ENCODE assay signal across 13 cellular contexts in the genomic region with DNA sequence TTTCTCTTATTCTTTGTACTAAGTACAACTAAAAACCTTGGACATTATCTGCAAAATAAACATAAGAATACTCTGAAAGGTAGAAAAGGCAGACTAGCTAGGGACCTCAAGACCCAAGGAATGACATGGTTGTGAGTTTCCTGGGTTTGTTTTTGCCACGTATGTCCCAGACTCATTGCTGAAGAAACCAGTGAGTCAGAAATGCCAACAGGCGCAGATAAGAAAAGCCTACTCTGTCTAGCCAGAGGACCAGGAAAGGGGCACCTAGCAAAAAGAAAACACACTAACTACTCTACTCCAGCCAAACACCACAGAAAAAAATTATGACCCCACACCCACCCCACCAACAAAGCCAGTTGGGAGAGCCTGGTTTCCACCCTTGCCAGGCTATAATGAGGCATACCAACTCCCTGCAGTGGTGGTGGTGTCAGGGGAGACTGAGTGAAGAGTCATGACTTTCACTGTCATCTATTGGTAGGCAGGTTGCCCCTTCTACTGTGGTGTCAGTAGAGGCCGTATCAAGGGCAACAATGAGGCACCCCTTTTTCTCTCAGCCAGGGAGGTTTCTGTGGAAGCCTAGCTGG. TPM values are rescaled to one million over a fixed set of nuclear protein-coding genes. Genes with fewer than 3 reads are reported as not detected.
A peak's percentile ranks its signal among the peaks of the same experiment; 100 is the strongest.
DNase-seq lines count a peak whose midpoint lies in the region; ATAC-seq, FAIRE-seq and TF ChIP-seq lines count a peak whose summit lies in the region.
"Had no signal": no experiment of that assay in that cellular context is flagged by ENCODE, and none has a peak within 500 bp of the region (broad histone marks: within the 10 kb centered on the region; RNA-seq: fewer than 3 reads in every experiment).

No MANE protein-coding gene starts in this region.

- TF ChIP-seq CTCF in endothelial cell of umbilical vein (IDR thresholded peaks at IDR 0.05; ENCODE audit: extremely low read depth in 1 of 2, insufficient read depth in 1 of 2, low read depth in 1 of 2, low read length in 2 of 2), result no peak
- no peak for TF ChIP-seq CTCF in psoas muscle (IDR thresholded peaks at IDR 0.05)
- no peak for TF ChIP-seq CTCF in right lobe of liver (IDR thresholded peaks at IDR 0.05)

- peak; percentile 73 for FAIRE-seq in endothelial cell of umbilical vein (lab: Jason Lieb, UNC)
- FAIRE-seq: endometrium, H1 had no signal

- H3K36me3 ChIP-seq in endothelial cell of umbilical vein (ENCODE audit: control insufficient read depth in 2 of 2, extremely low read depth in 1 of 2, insufficient read depth in 2 of 2, low read length in 2 of 2), result no peaks in the 10 kb centered on the region
- H3K36me3 ChIP-seq in psoas muscle (ENCODE audit: insufficient read depth in 1 of 2, low read depth in 1 of 2), result peaks cover 0 to 9% of the 10 kb centered on the region in 2 donors
- no peaks in the 10 kb centered on the region for H3K36me3 ChIP-seq in right lobe of liver

- H3K27me3 ChIP-seq in endothelial cell of umbilical vein (ENCODE audit: control insufficient read depth in 2 of 2, insufficient read depth in 2 of 2, low read length in 2 of 2) (no peaks in the 10 kb centered on the region), psoas muscle (ENCODE audit: insufficient read depth in 3 of 3, low read length in 2 of 3) (no peaks in the 10 kb centered on the region), right lobe of liver (no peaks in the 10 kb centered on the region)

- peaks cover 7% of the 10 kb centered on the region for H3K79me2 ChIP-seq in endothelial cell of umbilical vein (ENCODE audit: control insufficient read depth, insufficient read depth, low read length)

- no peaks in the 10 kb centered on the region for H3K9me3 ChIP-seq in endothelial cell of umbilical vein (replicated peaks; ENCODE audit: control insufficient read depth, insufficient read depth, low read length)
- H3K9me3 ChIP-seq in psoas muscle, result no peaks in the 10 kb centered on the region
- H3K9me3 ChIP-seq in right lobe of liver, result no peaks in the 10 kb centered on the region

- H3K27ac Mint-ChIP-seq in activated CD4-positive, alpha-beta T cell treated with anti-CD3 and anti-CD28 coated beads, Interleukin-2, amount 10 ng/mL, durations not matched to agents 7 days and 5 days, result peak overlapping the region; percentile 19

- no peak for ATAC-seq in psoas muscle
- no peak for ATAC-seq in GM21381 (IDR thresholded peaks at IDR 0.05; ENCODE audit: unreplicated experiment)
- ATAC-seq in right lobe of liver, result no peak

- H3K9me3 Mint-ChIP-seq in activated CD4-positive, alpha-beta T cell treated with anti-CD3 and anti-CD28 coated beads, Interleukin-2, amount 10 ng/mL, durations not matched to agents 7 days and 5 days, result no peaks in the 10 kb centered on the region

- CTCF ChIA-PET in activated CD4-positive, alpha-beta T cell treated with anti-CD3 and anti-CD28 coated beads, Interleukin-2, amount 10 ng/mL, durations not matched to agents 7 days and 5 days (lab: Charles Lee), result interaction anchor here (1.4 kb wide), 1 partner anchor 11 kb away, joined by 4 read pairs; no protein-coding TSS in a partner anchor
- CTCF ChIA-PET in endothelial cell of umbilical vein (lab: Charles Lee), result interaction anchor here (1.9 to 2.7 kb wide), 2 partner anchors 11 to 21 kb away, joined by 5 to 11 read pairs; no protein-coding TSS in a partner anchor

- intact Hi-C loops in endothelial cell of umbilical vein (cut with micrococcal nuclease), result loop anchor here (1.0 kb wide), 1 partner anchor 15 kb away; no protein-coding TSS in a partner anchor
- intact Hi-C loops in psoas muscle (cut with DNase I), result no loop called here
- intact Hi-C loops in right lobe of liver (cut with DNase I), result no loop called here

- BruUV-seq in endothelial cell of umbilical vein (replicated peaks; lab: Mats Ljungman, UMichigan), result no TSS peak

- DNase-seq in activated CD4-positive, alpha-beta T cell treated with anti-CD3 and anti-CD28 coated beads, Interleukin-2, amount 10 ng/mL, durations not matched to agents 7 days and 5 days, result no peak
- no peak for DNase-seq in activated CD4-positive, alpha-beta T cell treated with anti-CD3 and anti-CD28 coated beads for 1 hour
- peak; percentile 61 to 66 for DNase-seq in activated T-cell treated with anti-CD3 and anti-CD28 coated beads, Interleukin-2, amount 50 U/mL, for 48 hours
- peak; percentile 79 for DNase-seq in endothelial cell of umbilical vein (ENCODE audit: low read depth, low spot score)
- peak; percentile 9 to 21 for DNase-seq in stimulated activated CD4-positive, alpha-beta T cell treated with anti-CD3 and anti-CD28 coated beads, Interleukin-2, amount 100 ng/mL, for 24 hours
- no peak for DNase-seq in psoas muscle
- DNase-seq in right lobe of liver, result no peak
- DNase-seq: GF-D8, NCI-H1930, T1000 had no signal

- H3K4me3 ChIP-seq in endothelial cell of umbilical vein (replicated peaks in 1 of 3; ENCODE audit: insufficient read depth in 1 of 3, low read depth in 1 of 3, low read length in 3 of 3) (no peak overlapping the region), psoas muscle (no peak overlapping the region), right lobe of liver (no peak overlapping the region)

- peak overlapping the region; percentile 37 for H3K9ac ChIP-seq in endothelial cell of umbilical vein (replicated peaks; ENCODE audit: extremely low read depth, insufficient read depth, low read length)

- H3K4me3 Mint-ChIP-seq in activated CD4-positive, alpha-beta T cell treated with anti-CD3 and anti-CD28 coated beads, Interleukin-2, amount 10 ng/mL, durations not matched to agents 7 days and 5 days, result no peak overlapping the region

- H3K4me1 Mint-ChIP-seq in activated CD4-positive, alpha-beta T cell treated with anti-CD3 and anti-CD28 coated beads, Interleukin-2, amount 10 ng/mL, durations not matched to agents 7 days and 5 days, result peaks cover 23% of the 10 kb centered on the region

- dilution Hi-C loops in endothelial cell of umbilical vein (cut with MboI; ENCODE audit: extremely low pct_ligation_motif_present, low sequenced_read_pairs), result no loop called here

- TF ChIP-seq POLR2A in endothelial cell of umbilical vein (IDR thresholded peaks at IDR 0.05; ENCODE audit: low read depth, low read length) (no peak), right lobe of liver (IDR thresholded peaks at IDR 0.05) (no peak)

- no peak overlapping the region for H3K4me2 ChIP-seq in endothelial cell of umbilical vein (ENCODE audit: insufficient read depth, low read length)

- no peak overlapping the region for H2AFZ ChIP-seq in endothelial cell of umbilical vein (ENCODE audit: low read depth, low read length)

- peak overlapping the region; percentile 75 for H3K27ac ChIP-seq in endothelial cell of umbilical vein (ENCODE audit: insufficient read depth, low read depth, low read length)
- H3K27ac ChIP-seq in psoas muscle, result no peak overlapping the region
- no peak overlapping the region for H3K27ac ChIP-seq in right lobe of liver

- no peaks in the 10 kb centered on the region for H3K27me3 Mint-ChIP-seq in activated CD4-positive, alpha-beta T cell treated with anti-CD3 and anti-CD28 coated beads, Interleukin-2, amount 10 ng/mL, durations not matched to agents 7 days and 5 days

- peaks cover 52% of the 10 kb centered on the region for H3K36me3 Mint-ChIP-seq in activated CD4-positive, alpha-beta T cell treated with anti-CD3 and anti-CD28 coated beads, Interleukin-2, amount 10 ng/mL, durations not matched to agents 7 days and 5 days (ENCODE audit: low read depth)

- H4K20me1 ChIP-seq in endothelial cell of umbilical vein (replicated peaks; ENCODE audit: control insufficient read depth, extremely low read depth, insufficient read depth, low read length), result no peaks in the 10 kb centered on the region

- H3K4me1 ChIP-seq in endothelial cell of umbilical vein (ENCODE audit: control insufficient read depth, extremely low read depth, insufficient read depth, low read length), result peaks cover 15% of the 10 kb centered on the region
- no peaks in the 10 kb centered on the region for H3K4me1 ChIP-seq in psoas muscle
- no peaks in the 10 kb centered on the region for H3K4me1 ChIP-seq in right lobe of liver

- 78 to 100% (median 93%) methylated on average over 3 of the region's 3 CpGs for WGBS in psoas muscle, 3 donors
- WGBS in right lobe of liver (ENCODE audit: insufficient coverage, low coverage, low lambda C conversion rate, missing lambda C conversion rate), result 59% methylated on average over 2 of the region's 3 CpGs

- POLR2A ChIA-PET in activated CD4-positive, alpha-beta T cell treated with anti-CD3 and anti-CD28 coated beads, Interleukin-2, amount 10 ng/mL, durations not matched to agents 7 days and 5 days (lab: Charles Lee), result no interaction called here
- POLR2A ChIA-PET in endothelial cell of umbilical vein (lab: Charles Lee), result no interaction called here

- H3K9me1 ChIP-seq in endothelial cell of umbilical vein (replicated peaks; ENCODE audit: control insufficient read depth, extremely low read depth, insufficient read depth, low read length), result no peaks in the 10 kb centered on the region

TF ChIP-seq in endothelial cell of umbilical vein, 7 proteins besides CTCF, POLR2A, EP300 and RAD21 (continues in another document):
- TF ChIP-seq EZH2 (IDR thresholded peaks at IDR 0.05; ENCODE audit: borderline replicate concordance, low read depth, low read length, severe bottlenecking) (no peak), FOS (IDR thresholded peaks at IDR 0.05; ENCODE audit: borderline replicate concordance, insufficient read depth, low read length) (peak; percentile 54), JUN (IDR thresholded peaks at IDR 0.05; ENCODE audit: borderline replicate concordance, insufficient read depth, insufficient read length, low read depth) (peak; percentile 46), POLR2AphosphoS5 (IDR thresholded peaks at IDR 0.05; ENCODE audit: insufficient read depth, low read depth, low read length) (no peak)
- TF ChIP-seq, protein P1, sequence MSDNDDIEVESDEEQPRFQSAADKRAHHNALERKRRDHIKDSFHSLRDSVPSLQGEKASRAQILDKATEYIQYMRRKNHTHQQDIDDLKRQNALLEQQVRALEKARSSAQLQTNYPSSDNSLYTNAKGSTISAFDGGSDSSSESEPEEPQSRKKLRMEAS (IDR thresholded peaks at IDR 0.05; ENCODE audit: insufficient read depth, insufficient read length), result no peak

RNA-seq across cellular contexts. Expression of gene MTMR1, which starts 10.9 kb away (rescaled TPM):
- total RNA-seq in activated CD4-positive, alpha-beta T cell treated with anti-CD3 and anti-CD28 coated beads, Interleukin-2, amount 10 ng/mL, durations not matched to agents 7 days and 5 days, result 10 to 100 TPM; 47.1 to 51.1 TPM
- total RNA-seq in endothelial cell of umbilical vein, result 20.3 and 20.7 TPM in 2 replicates
- polyA plus RNA-seq in endothelial cell of umbilical vein, result 17.1 and 17.6 TPM in 2 replicates
- 13.9 and 14.1 TPM in 2 replicates for polyA plus RNA-seq in endothelial cell of umbilical vein (2011; cell fraction: cytosol; rRNA removed)
- 50.3 and 68.8 TPM in 2 replicates for polyA plus RNA-seq in endothelial cell of umbilical vein (2011; cell fraction: nucleus; rRNA removed)
- 19.2 and 22.8 TPM in 2 replicates for polyA plus RNA-seq in endothelial cell of umbilical vein (2012)
- polyA minus RNA-seq in endothelial cell of umbilical vein, result 24.5 and 30.0 TPM in 2 replicates
- 18.3 TPM for polyA minus RNA-seq in endothelial cell of umbilical vein (2011; cell fraction: cytosol; rRNA and poly(A)+ RNA removed)
- polyA minus RNA-seq in endothelial cell of umbilical vein (2011; cell fraction: nucleus; rRNA and poly(A)+ RNA removed), result 22.5 and 28.6 TPM in 2 replicates
- total RNA-seq in psoas muscle, result 10 to 100 TPM; 27.9 to 48.6 (median 30.1) TPM
- polyA plus RNA-seq in psoas muscle, result 10 to 100 TPM in 2 of 3 donors, 1 to 10 TPM in 1; 8.9 to 21.3 (median 10.5) TPM
- 10 to 100 TPM in 3 of 6 experiments, 1 to 10 TPM in 3; 7.6 to 11.2 (median 9.4) TPM for total RNA-seq in right lobe of liver

Comparison
In these comparisons a context has a peak if more than half of its experiments do, and no peak if none do; other contexts are left out.
1. DNase-seq: peak in activated T-cell treated with anti-CD3 and anti-CD28 coated beads, Interleukin-2, amount 50 U/mL, for 48 hours (2 of 2), endothelial cell of umbilical vein (single experiment) and stimulated activated CD4-positive, alpha-beta T cell treated with anti-CD3 and anti-CD28 coated beads, Interleukin-2, amount 100 ng/mL, for 24 hours (2 of 2); none in activated CD4-positive, alpha-beta T cell treated with anti-CD3 and anti-CD28 coated beads, Interleukin-2, amount 10 ng/mL, durations not matched to agents 7 days and 5 days (single experiment), activated CD4-positive, alpha-beta T cell treated with anti-CD3 and anti-CD28 coated beads for 1 hour (single experiment), psoas muscle (0 of 2) and right lobe of liver (0 of 3).